Comparison of ENCODE assay signal across 17 cellular contexts in the genomic region with DNA sequence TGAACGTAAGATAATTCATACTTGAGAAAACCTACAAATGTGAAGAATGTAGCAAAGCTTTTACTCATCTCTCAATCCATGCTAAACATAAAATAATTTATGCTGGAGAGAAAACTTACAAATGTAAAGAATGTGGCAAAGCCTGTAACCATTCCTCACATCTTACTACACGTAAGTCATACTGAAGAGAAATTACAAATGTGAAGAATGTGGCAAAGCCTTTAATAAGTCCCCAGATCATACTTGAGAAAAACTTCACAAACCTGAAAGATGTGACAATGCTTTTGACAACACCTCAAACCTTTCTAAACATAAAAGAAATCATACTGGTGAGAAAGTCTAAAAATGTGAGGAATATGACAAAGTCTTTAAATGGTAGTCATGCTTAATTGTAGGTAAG.
A peak's percentile ranks its signal among the peaks of the same experiment; 100 is the strongest.
DNase-seq lines count a peak whose midpoint lies in the region; ATAC-seq and TF ChIP-seq lines count a peak whose summit lies in the region.
"Had no signal": no experiment of that assay in that cellular context is flagged by ENCODE, and none has a peak within 500 bp of the region (broad histone marks: within the 10 kb centered on the region; RNA-seq: fewer than 3 reads in every experiment).

No MANE protein-coding gene starts in this region.

- no peaks in the 10 kb centered on the region for H3K79me2 ChIP-seq in trophoblast cell (ENCODE audit: control insufficient read depth, insufficient read depth, low read length, poor library complexity)

- H4K12ac ChIP-seq in trophoblast cell (ENCODE audit: low read depth, low read length) = no peak overlapping the region

- DNase-seq in EL = peak; percentile 3
- DNase-seq in HS-27A (ENCODE audit: low read depth) = peak; percentile 24
- DNase-seq in trophoblast cell = peak; percentile 33 to 92
- no peak for DNase-seq in brain microvascular endothelial cell
- no peak for DNase-seq in lower lobe of right lung
- DNase-seq: AML-193; Caco-2; Calu3; CD4-positive, alpha-beta T cell; CD8-positive, alpha-beta T cell; DMS79 treated with DMSO at 0.1 percent for 48 hours; GDM1 had no signal

- TF ChIP-seq CTCF in brain microvascular endothelial cell (IDR thresholded peaks at IDR 0.05; ENCODE audit: low read depth, low read length, missing control alignments) (no peak), lower lobe of right lung (IDR thresholded peaks at IDR 0.05) (no peak)

- H2BK12ac ChIP-seq in trophoblast cell (ENCODE audit: low read length) = no peak overlapping the region

- H3K36me3 ChIP-seq in trophoblast cell (ENCODE audit: control insufficient read depth in 1 of 2, insufficient read depth in 2 of 2, low read length in 2 of 2) (no peaks in the 10 kb centered on the region), brain microvascular endothelial cell (replicated peaks) (no peaks in the 10 kb centered on the region), lower lobe of right lung (no peaks in the 10 kb centered on the region)
- H3K36me3 ChIP-seq: BLaER1 treated with 17β-estradiol and CSF1 and Interleukin-3, amounts not matched to agents 10 nM and 100 nM had no signal

- no peak overlapping the region for H3K14ac ChIP-seq in trophoblast cell (ENCODE audit: low read length)

- in situ Hi-C loops in brain microvascular endothelial cell (cut with HindIII; ENCODE audit: low pct_ligation_motif_present, low sequenced_read_pairs) = no loop called here

- no peak overlapping the region for H3K4me2 ChIP-seq in trophoblast cell (ENCODE audit: low read length)
- H3K4me2 ChIP-seq: A549; BLaER1 treated with 17β-estradiol and CSF1 and Interleukin-3, amounts not matched to agents 10 nM and 100 nM had no signal

- H4K91ac ChIP-seq in trophoblast cell (ENCODE audit: low read depth, low read length) = no peak overlapping the region

- no peak overlapping the region for H3K4ac ChIP-seq in trophoblast cell (ENCODE audit: low read depth, low read length)

- no peak overlapping the region for H2AK5ac ChIP-seq in trophoblast cell (ENCODE audit: low read length)

- no peak overlapping the region for H2AFZ ChIP-seq in trophoblast cell (ENCODE audit: insufficient read depth, low read length, poor library complexity)

- H3K18ac ChIP-seq in trophoblast cell (ENCODE audit: low read length) = no peak overlapping the region

- intact Hi-C loops in lower lobe of right lung (cut with DNase I) = no loop called here

- no peak for ATAC-seq in lower lobe of right lung
- ATAC-seq: A549; CD8-positive, alpha-beta T cell; GM12878 had no signal

- H3K4me1 ChIP-seq in trophoblast cell (ENCODE audit: control insufficient read depth in 1 of 2, insufficient read depth in 2 of 2, low read length in 2 of 2) = no peaks in the 10 kb centered on the region
- no peaks in the 10 kb centered on the region for H3K4me1 ChIP-seq in lower lobe of right lung
- H3K4me1 ChIP-seq: A549; BLaER1 treated with 17β-estradiol and CSF1 and Interleukin-3, amounts not matched to agents 10 nM and 100 nM; Caco-2 had no signal

- no peak overlapping the region for H2BK5ac ChIP-seq in trophoblast cell (ENCODE audit: low read depth, low read length, poor library complexity)

- H3K9ac ChIP-seq in trophoblast cell (ENCODE audit: low read length) = no peak overlapping the region
- H3K9ac ChIP-seq: BLaER1 treated with 17β-estradiol and CSF1 and Interleukin-3, amounts not matched to agents 10 nM and 100 nM had no signal

- H3K27me3 ChIP-seq in trophoblast cell (ENCODE audit: insufficient read depth, low read length) (no peaks in the 10 kb centered on the region), brain microvascular endothelial cell (replicated peaks) (no peaks in the 10 kb centered on the region), lower lobe of right lung (ENCODE audit: low read depth) (no peaks in the 10 kb centered on the region)
- H3K27me3 ChIP-seq: BLaER1 treated with 17β-estradiol and CSF1 and Interleukin-3, amounts not matched to agents 10 nM and 100 nM had no signal

- H3K27ac ChIP-seq in trophoblast cell (ENCODE audit: low read depth, low read length) (no peak overlapping the region), brain microvascular endothelial cell (no peak overlapping the region), lower lobe of right lung (no peak overlapping the region)
- H3K27ac ChIP-seq: 22Rv1; A549; BLaER1 treated with 17β-estradiol and CSF1 and Interleukin-3, amounts not matched to agents 10 nM and 100 nM; C4-2B had no signal

- no peak overlapping the region for H3K23ac ChIP-seq in trophoblast cell (ENCODE audit: low read length)

- H3K4me3 ChIP-seq in trophoblast cell (ENCODE audit: low read depth, low read length) (no peak overlapping the region), brain microvascular endothelial cell (ENCODE audit: low read depth, low read length) (no peak overlapping the region), lower lobe of right lung (no peak overlapping the region)
- H3K4me3 ChIP-seq: A549; BLaER1 treated with 17β-estradiol and CSF1 and Interleukin-3, amounts not matched to agents 10 nM and 100 nM; GM12878 had no signal

- H3K9me3 ChIP-seq in trophoblast cell (ENCODE audit: insufficient read depth, low read depth, low read length) = peaks cover 2% of the 10 kb centered on the region
- no peaks in the 10 kb centered on the region for H3K9me3 ChIP-seq in lower lobe of right lung
- H3K9me3 ChIP-seq: A549 had no signal

- no peaks in the 10 kb centered on the region for H3K79me1 ChIP-seq in trophoblast cell (ENCODE audit: low read length)

- WGBS in trophoblast cell (ENCODE audit: extremely low coverage, insufficient coverage, insufficient read length) = no CpG with 5 or more reads among the region's 2 CpGs

- H2BK120ac ChIP-seq in trophoblast cell (ENCODE audit: insufficient read depth, low read length, poor library complexity) = no peak overlapping the region

- H4K8ac ChIP-seq in trophoblast cell (ENCODE audit: low read depth, low read length) = no peak overlapping the region

Comparison
In these comparisons a context has a peak if more than half of its experiments do, and no peak if none do; other contexts are left out.
1. DNase-seq: peak in EL (single experiment), HS-27A (single experiment) and trophoblast cell (2 of 2); none in brain microvascular endothelial cell (single experiment) and lower lobe of right lung (single experiment).